In genomic region chr10:615583-616152, GRCh38 we compare ENCODE assay signal across 1 cellular context.
TF ChIP-seq lines count a peak whose summit lies in the region.

No MANE protein-coding gene starts in this region.

TF ChIP-seq in SK-N-SH, 30 proteins besides CTCF, POLR2A, EP300 and RAD21 (continued from another document):
- TF ChIP-seq ZBTB33 (IDR thresholded peaks at IDR 0.05; ENCODE audit: borderline replicate concordance, low read depth) (no peak), MXI1 (IDR thresholded peaks at IDR 0.05; ENCODE audit: low read depth, low read length) (no peak), NFIC (IDR thresholded peaks at IDR 0.05; ENCODE audit: borderline replicate concordance) (no peak), USF2 (IDR thresholded peaks at IDR 0.05; ENCODE audit: borderline replicate concordance, low read depth, low read length) (no peak), GABPA (IDR thresholded peaks at IDR 0.05; ENCODE audit: low read depth) (no peak), SIN3A (IDR thresholded peaks at IDR 0.05; ENCODE audit: borderline replicate concordance, low read depth, low read length) (no peak), JUND (IDR thresholded peaks at IDR 0.05) (no peak), EZH2phosphoT487 (IDR thresholded peaks at IDR 0.05; ENCODE audit: borderline replicate concordance, low read depth) (no peak)
